ENCODE assay signal across 1 cellular context in the genomic region with DNA sequence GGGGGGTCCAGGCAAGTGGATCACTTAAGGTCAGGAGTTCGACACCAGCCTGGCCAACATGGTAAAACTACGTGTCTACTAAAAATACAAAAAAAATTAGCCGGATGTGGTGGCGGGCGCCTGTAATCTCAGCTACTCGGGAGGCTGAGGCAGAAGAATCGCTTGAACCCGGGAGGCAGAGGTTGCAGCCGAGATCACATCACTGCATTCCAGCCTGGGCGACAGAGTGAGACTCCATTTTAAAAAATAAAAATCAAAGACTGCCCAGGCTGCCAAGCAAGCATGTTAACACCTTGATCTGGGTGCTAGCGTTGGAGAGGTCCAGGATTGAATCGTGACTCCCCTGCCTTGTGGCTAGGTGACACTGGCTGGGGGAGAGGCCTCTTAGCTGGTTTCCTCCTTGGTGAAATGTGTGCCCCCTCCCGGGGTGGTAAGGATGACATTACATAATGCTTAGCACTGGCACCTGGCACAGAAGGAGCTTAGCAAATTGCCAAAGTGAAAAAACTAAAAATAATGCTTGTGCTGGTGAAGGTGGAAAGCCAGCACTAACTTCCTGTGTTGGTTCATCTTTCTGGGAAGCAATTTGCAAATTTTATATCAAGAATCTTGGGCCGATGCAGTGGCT.
TF ChIP-seq lines count a peak whose summit lies in the region.

No MANE protein-coding gene starts in this region.

TF ChIP-seq in liver, 16 proteins besides CTCF, POLR2A, EP300 and RAD21 (continued from another document):
- TF ChIP-seq, protein P1, sequence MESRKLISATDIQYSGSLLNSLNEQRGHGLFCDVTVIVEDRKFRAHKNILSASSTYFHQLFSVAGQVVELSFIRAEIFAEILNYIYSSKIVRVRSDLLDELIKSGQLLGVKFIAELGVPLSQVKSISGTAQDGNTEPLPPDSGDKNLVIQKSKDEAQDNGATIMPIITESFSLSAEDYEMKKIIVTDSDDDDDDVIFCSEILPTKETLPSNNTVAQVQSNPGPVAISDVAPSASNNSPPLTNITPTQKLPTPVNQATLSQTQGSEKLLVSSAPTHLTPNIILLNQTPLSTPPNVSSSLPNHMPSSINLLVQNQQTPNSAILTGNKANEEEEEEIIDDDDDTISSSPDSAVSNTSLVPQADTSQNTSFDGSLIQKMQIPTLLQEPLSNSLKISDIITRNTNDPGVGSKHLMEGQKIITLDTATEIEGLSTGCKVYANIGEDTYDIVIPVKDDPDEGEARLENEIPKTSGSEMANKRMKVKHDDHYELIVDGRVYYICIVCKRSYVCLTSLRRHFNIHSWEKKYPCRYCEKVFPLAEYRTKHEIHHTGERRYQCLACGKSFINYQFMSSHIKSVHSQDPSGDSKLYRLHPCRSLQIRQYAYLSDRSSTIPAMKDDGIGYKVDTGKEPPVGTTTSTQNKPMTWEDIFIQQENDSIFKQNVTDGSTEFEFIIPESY (IDR thresholded peaks at IDR 0.05) = no peak
- TF ChIP-seq NR2F2 (IDR thresholded peaks at IDR 0.05) = no peak
